Comparison of ENCODE assay signal across 8 cellular contexts in genomic region chr11:3022982-3023381, GRCh38. TPM values are rescaled to one million over a fixed set of nuclear protein-coding genes. Genes with fewer than 3 reads are reported as not detected.
DNase-seq lines count a peak whose midpoint lies in the region; ATAC-seq and TF ChIP-seq lines count a peak whose summit lies in the region.

No MANE protein-coding gene starts in this region.

- CTCF ChIA-PET in naive thymus-derived CD4-positive, alpha-beta T cell (lab: Charles Lee), result interaction anchor here (0.8 to 4.1 kb wide), 5 partner anchors 15 to 490 kb away, joined by 3 to 43 read pairs (median 4); no protein-coding TSS in a partner anchor

- H3K4me3 Mint-ChIP-seq in naive thymus-derived CD4-positive, alpha-beta T cell, result peak overlapping the region in 5 of 10 donors; percentile 12 to 62 (median 57)

- H3K27me3 Mint-ChIP-seq in naive thymus-derived CD4-positive, alpha-beta T cell, result no peaks in the 10 kb centered on the region

- intact Hi-C loops in breast epithelium (cut with DNase I; ENCODE audit: low total_unique reads) (no loop called here), lower leg skin (cut with DNase I; ENCODE audit: low total_unique reads) (no loop called here)
- intact Hi-C loops in naive thymus-derived CD4-positive, alpha-beta T cell (cut with micrococcal nuclease), result loop anchor here in 1 of 2 donors (1.0 kb wide), 1 partner anchor 9 kb away; no protein-coding TSS in a partner anchor

- peak overlapping the region; percentile 8 for H3K27ac ChIP-seq in breast epithelium
- H3K27ac ChIP-seq in naive thymus-derived CD4-positive, alpha-beta T cell (ENCODE audit: low read depth, low read length), result peak overlapping the region; percentile 37
- no peak overlapping the region for H3K27ac ChIP-seq in coronary artery

- peak overlapping the region; percentile 30 to 88 (median 78) for H3K27ac Mint-ChIP-seq in naive thymus-derived CD4-positive, alpha-beta T cell

- peaks cover 0 to under 1% (median 0%) of the 10 kb centered on the region in 11 donors for H3K9me3 Mint-ChIP-seq in naive thymus-derived CD4-positive, alpha-beta T cell

- ATAC-seq in naive thymus-derived CD4-positive, alpha-beta T cell, result no peak
- ATAC-seq in GM19455 (IDR thresholded peaks at IDR 0.05; ENCODE audit: unreplicated experiment) (no peak), GM21737 (IDR thresholded peaks at IDR 0.05; ENCODE audit: unreplicated experiment) (no peak)

- DNase-seq in CD1c-positive myeloid dendritic cell (ENCODE audit: extremely low spot score) (peak; percentile 17), LHCN-M2 (ENCODE audit: low read depth) (peak; percentile 78), breast epithelium (ENCODE audit: low spot score in 2 of 2) (no peak), lower leg skin (ENCODE audit: low spot score in 2 of 2) (no peak), coronary artery (ENCODE audit: low spot score) (no peak)
- DNase-seq in naive thymus-derived CD4-positive, alpha-beta T cell, result no peak

- H3K36me3 Mint-ChIP-seq in naive thymus-derived CD4-positive, alpha-beta T cell, result peaks cover 4 to 23% (median 8%) of the 10 kb centered on the region in 5 donors

- no peaks in the 10 kb centered on the region for H3K27me3 ChIP-seq in breast epithelium
- H3K27me3 ChIP-seq in naive thymus-derived CD4-positive, alpha-beta T cell (ENCODE audit: control insufficient read depth in 2 of 2, insufficient read depth in 2 of 2, low read length in 2 of 2), result no peaks in the 10 kb centered on the region

- H3K4me3 ChIP-seq in breast epithelium (no peak overlapping the region), lower leg skin (ENCODE audit: low read depth, poor library complexity, severe bottlenecking) (no peak overlapping the region), coronary artery (no peak overlapping the region)
- no peak overlapping the region for H3K4me3 ChIP-seq in naive thymus-derived CD4-positive, alpha-beta T cell (ENCODE audit: low read length)

- H3K4me1 ChIP-seq in breast epithelium, result peaks cover 0 to 9% of the 10 kb centered on the region in 2 donors
- H3K4me1 ChIP-seq in naive thymus-derived CD4-positive, alpha-beta T cell (ENCODE audit: control insufficient read depth in 2 of 2, insufficient read depth in 2 of 2, low read length in 2 of 2), result peaks cover 0 to 17% of the 10 kb centered on the region in 2 donors

- TF ChIP-seq CTCF in breast epithelium (IDR thresholded peaks at IDR 0.05) (no peak), lower leg skin (IDR thresholded peaks at IDR 0.05) (no peak), coronary artery (IDR thresholded peaks at IDR 0.05) (no peak)

- WGBS in lower leg skin, 2 donors, result 37 to 49% methylated on average over 4 of the region's 4 CpGs

- peaks cover 21 to 46% (median 37%) of the 10 kb centered on the region in 7 donors for H3K4me1 Mint-ChIP-seq in naive thymus-derived CD4-positive, alpha-beta T cell

- no peaks in the 10 kb centered on the region for H3K36me3 ChIP-seq in breast epithelium
- H3K36me3 ChIP-seq in naive thymus-derived CD4-positive, alpha-beta T cell (ENCODE audit: control insufficient read depth in 2 of 3, insufficient read depth in 3 of 3, low read length in 3 of 3), result peaks cover 0 to 45% (median 3%) of the 10 kb centered on the region in 3 experiments

- POLR2A ChIA-PET in naive thymus-derived CD4-positive, alpha-beta T cell (lab: Charles Lee), result interaction anchor here (0.6 to 1.6 kb wide), 4 partner anchors 33 to 488 kb away, joined by 3 to 5 read pairs (median 4); no protein-coding TSS in a partner anchor

- TF ChIP-seq POLR2A in breast epithelium (IDR thresholded peaks at IDR 0.05) (no peak), lower leg skin (IDR thresholded peaks at IDR 0.05) (no peak)

- no peaks in the 10 kb centered on the region for H3K9me3 ChIP-seq in breast epithelium
- no peaks in the 10 kb centered on the region for H3K9me3 ChIP-seq in naive thymus-derived CD4-positive, alpha-beta T cell (ENCODE audit: control insufficient read depth in 2 of 3, low read length in 3 of 3)

RNA-seq across cellular contexts. Expression of gene NAP1L4, which starts 30.9 kb away (rescaled TPM):
- total RNA-seq in LHCN-M2 (2014; rRNA removed) (120 and 140 TPM in 2 replicates), breast epithelium (100 to 1,000 TPM in 1 of 3 donors, 10 to 100 TPM in 2; 87.1 to 167 (median 98.3) TPM), lower leg skin (10 to 100 TPM; 67.2 to 99.0 (median 82.4) TPM)
- 97.4 TPM for polyA plus RNA-seq in LHCN-M2 (2012)
- total RNA-seq in naive thymus-derived CD4-positive, alpha-beta T cell, result 100 to 1,000 TPM; 245 to 356 (median 294) TPM
- 100 to 1,000 TPM; 134 to 172 TPM for polyA plus RNA-seq in naive thymus-derived CD4-positive, alpha-beta T cell

RNA-seq across cellular contexts. Expression of gene CARS1, which starts 34.2 kb away (rescaled TPM):
- 41.3 and 53.3 TPM in 2 replicates for total RNA-seq in LHCN-M2 (2014; rRNA removed)
- 47.9 TPM for polyA plus RNA-seq in LHCN-M2 (2012)
- 10 to 100 TPM; 30.1 to 42.6 (median 40.7) TPM for total RNA-seq in breast epithelium
- 10 to 100 TPM; 27.8 to 70.4 (median 53.7) TPM for total RNA-seq in naive thymus-derived CD4-positive, alpha-beta T cell
- polyA plus RNA-seq in naive thymus-derived CD4-positive, alpha-beta T cell, result 10 to 100 TPM; 23.9 to 30.8 TPM
- 10 to 100 TPM; 56.7 to 63.0 (median 60.7) TPM for total RNA-seq in lower leg skin

Comparison
In these comparisons a context has a peak if more than half of its experiments do, and no peak if none do; other contexts are left out.
1. DNase-seq: peak in CD1c-positive myeloid dendritic cell (single experiment) and LHCN-M2 (single experiment); none in breast epithelium (0 of 2), naive thymus-derived CD4-positive, alpha-beta T cell (0 of 9), lower leg skin (0 of 2) and coronary artery (single experiment).
2. H3K27ac ChIP-seq: peak in breast epithelium (2 of 2) and naive thymus-derived CD4-positive, alpha-beta T cell (single experiment); none in coronary artery (0 of 2).